ENCODE assay signal across 16 cellular contexts in the genomic region with DNA sequence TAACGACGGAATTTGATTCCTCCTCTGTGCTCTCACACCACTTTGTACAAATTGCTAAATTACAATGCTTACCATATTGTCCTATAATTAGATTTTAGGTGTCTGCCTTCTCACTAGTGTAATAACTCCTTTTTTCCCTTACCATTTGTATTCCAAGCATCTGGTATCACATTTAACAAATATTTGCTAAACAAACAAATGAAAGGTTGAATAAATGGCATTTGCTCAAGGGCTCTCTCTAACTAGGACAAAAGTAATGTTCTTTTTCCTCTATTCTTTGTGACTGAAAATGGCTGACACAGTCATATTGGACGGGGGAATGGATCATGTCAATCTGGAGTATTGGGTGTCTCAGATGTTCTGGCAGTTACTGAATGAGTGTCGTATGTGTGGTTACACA.
DNase-seq lines count a peak whose midpoint lies in the region; ATAC-seq and TF ChIP-seq lines count a peak whose summit lies in the region.
"Had no signal": no experiment of that assay in that cellular context is flagged by ENCODE, and none has a peak within 500 bp of the region (broad histone marks: within the 10 kb centered on the region; RNA-seq: fewer than 3 reads in every experiment).

No MANE protein-coding gene starts in this region.

- no peak overlapping the region; a peak in 1 of 4 replicates for H3K4me3 ChIP-seq in SK-N-SH (ENCODE audit: low read depth in 2 of 2, low read length in 1 of 2)
- no peak overlapping the region for H3K4me3 ChIP-seq in OCI-LY3 (ENCODE audit: low read length)
- H3K4me3 ChIP-seq in hepatocyte = no peak overlapping the region
- H3K4me3 ChIP-seq in skeletal muscle satellite cell (ENCODE audit: low read length) = no peak overlapping the region
- H3K4me3 ChIP-seq: ascending aorta; BLaER1 treated with 17β-estradiol and CSF1 and Interleukin-3, amounts not matched to agents 10 nM and 100 nM had no signal

- H4K20me1 ChIP-seq in SK-N-SH (ENCODE audit: insufficient read depth) (no peaks in the 10 kb centered on the region), OCI-LY3 (ENCODE audit: insufficient read depth, low read length) (no peaks in the 10 kb centered on the region), hepatocyte (ENCODE audit: insufficient read depth, poor library complexity, severe bottlenecking) (no peaks in the 10 kb centered on the region)
- H4K20me1 ChIP-seq: BLaER1 treated with 17β-estradiol and CSF1 and Interleukin-3, amounts not matched to agents 10 nM and 100 nM had no signal

- H3F3A ChIP-seq in SK-N-SH (replicated peaks; ENCODE audit: insufficient read depth) = no peaks in the 10 kb centered on the region

- CTCF ChIA-PET in SK-N-SH (lab: Yijun Ruan, JAX) = no interaction called here

- peak overlapping the region; percentile 38; the same call in 1 of the 2 replicates for H3K9ac ChIP-seq in SK-N-SH
- no peak overlapping the region for H3K9ac ChIP-seq in OCI-LY3 (ENCODE audit: low read length)
- peak overlapping the region; percentile 5 for H3K9ac ChIP-seq in skeletal muscle satellite cell (ENCODE audit: low read depth, low read length)
- H3K9ac ChIP-seq: BLaER1 treated with 17β-estradiol and CSF1 and Interleukin-3, amounts not matched to agents 10 nM and 100 nM had no signal

- WGBS in SK-N-SH (ENCODE audit: low lambda C conversion rate) = 75% methylated on average over 4 of the region's 4 CpGs
- 88% methylated on average over 4 of the region's 4 CpGs for WGBS in hepatocyte (ENCODE audit: low lambda C conversion rate, missing lambda C conversion rate)

- H3K4me2 ChIP-seq in SK-N-SH (peak overlapping the region; percentile 23), OCI-LY3 (ENCODE audit: low read length) (peak overlapping the region; percentile 39), hepatocyte (peak overlapping the region; percentile 19), skeletal muscle satellite cell (ENCODE audit: low read length) (peak overlapping the region; percentile 38)
- H3K4me2 ChIP-seq: BLaER1 treated with 17β-estradiol and CSF1 and Interleukin-3, amounts not matched to agents 10 nM and 100 nM had no signal

- no peak overlapping the region for H2AFZ ChIP-seq in SK-N-SH (ENCODE audit: low read depth)
- no peak overlapping the region for H2AFZ ChIP-seq in OCI-LY3 (ENCODE audit: low read depth, low read length)
- H2AFZ ChIP-seq in hepatocyte = no peak overlapping the region

- H3K36me3 ChIP-seq in SK-N-SH (replicated peaks in 1 of 2; ENCODE audit: control insufficient read depth in 1 of 2, insufficient read depth in 2 of 2, low read length in 1 of 2) (no peaks in the 10 kb centered on the region), OCI-LY3 (replicated peaks; ENCODE audit: low read depth, low read length) (no peaks in the 10 kb centered on the region), hepatocyte (replicated peaks; ENCODE audit: insufficient read depth, low read depth) (no peaks in the 10 kb centered on the region), skeletal muscle satellite cell (ENCODE audit: insufficient read depth, low read length) (no peaks in the 10 kb centered on the region)
- H3K36me3 ChIP-seq: ascending aorta; BLaER1 treated with 17β-estradiol and CSF1 and Interleukin-3, amounts not matched to agents 10 nM and 100 nM had no signal

- TF ChIP-seq CTCF in SK-N-SH (IDR thresholded peaks at IDR 0.05) = no peak
- no peak for TF ChIP-seq CTCF in OCI-LY3 (IDR thresholded peaks at IDR 0.05; ENCODE audit: low read depth, low read length)
- TF ChIP-seq CTCF in hepatocyte (IDR thresholded peaks at IDR 0.05; ENCODE audit: poor library complexity) = no peak

- no peak for TF ChIP-seq RAD21 in SK-N-SH (IDR thresholded peaks at IDR 0.05; ENCODE audit: low read length)

- H3K4me1 ChIP-seq in SK-N-SH (ENCODE audit: control insufficient read depth in 1 of 2, insufficient read depth in 2 of 2, low read depth in 1 of 2, low read length in 1 of 2) (peaks cover 5 to 6% of the 10 kb centered on the region in 2 experiments), OCI-LY3 (ENCODE audit: low read length) (peaks cover 9% of the 10 kb centered on the region), hepatocyte (ENCODE audit: insufficient read depth) (peaks cover 11% of the 10 kb centered on the region), skeletal muscle satellite cell (ENCODE audit: control insufficient read depth, insufficient read depth, low read length) (peaks cover 12% of the 10 kb centered on the region)
- H3K4me1 ChIP-seq: ascending aorta; BLaER1 treated with 17β-estradiol and CSF1 and Interleukin-3, amounts not matched to agents 10 nM and 100 nM had no signal

- DNase-seq in SK-N-SH (no peak), hepatocyte (ENCODE audit: low spot score) (no peak)
- no peak for DNase-seq in stimulated activated CD4-positive, alpha-beta T cell treated with anti-CD3 and anti-CD28 coated beads, Interleukin-1b, Interleukin-23, amount 100 ng/mL, for 48 hours
- DNase-seq: activated CD8-positive, alpha-beta memory T cell treated with anti-CD3 and anti-CD28 coated beads for 24 hours; activated T-cell treated with anti-CD3 and anti-CD28 coated beads, Interleukin-2, amount 50 U/mL, for 48 hours; effector memory CD8-positive, alpha-beta T cell; GDM1; NCI-H1105; NCI-H2171 treated with DMSO at 0.1 percent for 48 hours had no signal

- H3K79me2 ChIP-seq in SK-N-SH (ENCODE audit: insufficient read depth) (no peaks in the 10 kb centered on the region), OCI-LY3 (ENCODE audit: low read length) (no peaks in the 10 kb centered on the region), hepatocyte (no peaks in the 10 kb centered on the region)

- POLR2A ChIA-PET in SK-N-SH (lab: Yijun Ruan, JAX) = no interaction called here

- no peaks in the 10 kb centered on the region for H3K27me3 ChIP-seq in SK-N-SH (ENCODE audit: insufficient read depth)
- H3K27me3 ChIP-seq in OCI-LY3 (ENCODE audit: low read depth, low read length) = 0 out of 2 replicates have a peak, but pooled peaks cover 4% of the 10 kb centered on the region
- no peaks in the 10 kb centered on the region for H3K27me3 ChIP-seq in hepatocyte
- H3K27me3 ChIP-seq in skeletal muscle satellite cell (ENCODE audit: control insufficient read depth, insufficient read depth, low read length) = no peaks in the 10 kb centered on the region
- H3K27me3 ChIP-seq: ascending aorta; BLaER1 treated with 17β-estradiol and CSF1 and Interleukin-3, amounts not matched to agents 10 nM and 100 nM had no signal

- H3K27ac ChIP-seq in SK-N-SH (ENCODE audit: low read depth in 2 of 2, low read length in 1 of 2) (peak overlapping the region in 1 of 2 experiments; percentile 87; a peak in 2 of 4 replicates), OCI-LY3 (ENCODE audit: low read length) (no peak overlapping the region), hepatocyte (peak overlapping the region; percentile 15)
- H3K27ac ChIP-seq: ascending aorta; BLaER1 treated with 17β-estradiol and CSF1 and Interleukin-3, amounts not matched to agents 10 nM and 100 nM had no signal

- ATAC-seq in SK-N-SH treated with all-trans-retinoic acid at 6 μM for 48 hours = no peak; the same call in 1 of the 3 replicates
- no peak for ATAC-seq in GM19467 (IDR thresholded peaks at IDR 0.05; ENCODE audit: unreplicated experiment)
- ATAC-seq in HG03520 (IDR thresholded peaks at IDR 0.05; ENCODE audit: unreplicated experiment) = no peak
- ATAC-seq: effector memory CD8-positive, alpha-beta T cell had no signal

- H3K9me3 ChIP-seq in SK-N-SH (no peaks in the 10 kb centered on the region), OCI-LY3 (ENCODE audit: insufficient read depth, low read length) (no peaks in the 10 kb centered on the region), hepatocyte (ENCODE audit: low read depth) (no peaks in the 10 kb centered on the region), skeletal muscle satellite cell (replicated peaks; ENCODE audit: low read length) (no peaks in the 10 kb centered on the region)
- H3K9me3 ChIP-seq: ascending aorta; BLaER1 treated with 17β-estradiol and CSF1 and Interleukin-3, amounts not matched to agents 10 nM and 100 nM had no signal

- no peak for TF ChIP-seq EP300 in SK-N-SH (IDR thresholded peaks at IDR 0.05; ENCODE audit: borderline replicate concordance in 1 of 2, low read depth in 1 of 2, low read length in 1 of 2)

- H3K9me2 ChIP-seq in SK-N-SH (no peaks in the 10 kb centered on the region), hepatocyte (replicated peaks; ENCODE audit: insufficient read depth) (no peaks in the 10 kb centered on the region)

TF ChIP-seq in SK-N-SH, 30 proteins besides CTCF, POLR2A, EP300 and RAD21 (continues in another document):
- TF ChIP-seq GABPA (IDR thresholded peaks at IDR 0.05; ENCODE audit: low read depth) = no peak
- TF ChIP-seq JUND (IDR thresholded peaks at IDR 0.05) = no peak
- no peak for TF ChIP-seq NRF1 (IDR thresholded peaks at IDR 0.05; ENCODE audit: low read depth, low read length)
- no peak for TF ChIP-seq RXRA (IDR thresholded peaks at IDR 0.05; ENCODE audit: borderline replicate concordance, low read depth)

TF ChIP-seq in SK-N-SH treated with all-trans-retinoic acid at 6 μM for 48 hours, 23 proteins besides CTCF, POLR2A, EP300 and RAD21:
- TF ChIP-seq ZFP3 (CRISPR knock-in tag; IDR thresholded peaks at IDR 0.05) (no peak), RARB (CRISPR knock-in tag; IDR thresholded peaks at IDR 0.05) (no peak), TCF4 (CRISPR knock-in tag; IDR thresholded peaks at IDR 0.05; ENCODE audit: borderline replicate concordance) (no peak), GLIS3 (CRISPR knock-in tag; IDR thresholded peaks at IDR 0.05) (no peak), BACH2 (CRISPR knock-in tag; IDR thresholded peaks at IDR 0.05; ENCODE audit: borderline replicate concordance) (no peak), ESRRG (CRISPR knock-in tag; IDR thresholded peaks at IDR 0.05) (no peak), TOX (CRISPR knock-in tag; IDR thresholded peaks at IDR 0.05; ENCODE audit: borderline replicate concordance) (no peak)
